Comparison of ENCODE assay signal across 27 cellular contexts in the genomic region with DNA sequence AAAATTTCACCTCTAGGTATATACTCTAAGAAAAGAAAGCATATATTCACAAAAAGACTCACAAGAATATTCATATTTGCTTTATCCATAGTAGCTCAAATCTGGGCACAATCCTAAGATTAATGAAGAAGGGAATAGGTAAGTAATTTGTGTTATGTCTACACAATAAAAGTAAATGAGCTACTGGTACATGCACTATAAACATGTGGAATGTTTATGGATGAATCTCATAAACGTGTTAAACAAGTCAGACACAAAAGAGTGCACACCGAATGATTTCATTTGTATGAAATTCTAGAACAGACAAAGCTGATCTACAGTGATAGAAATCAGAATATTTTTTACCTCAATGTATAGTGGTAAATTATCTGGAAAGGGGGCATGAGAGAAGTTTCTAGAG.
"Had no signal": no experiment of that assay in that cellular context is flagged by ENCODE, and none has a peak within 500 bp of the region (broad histone marks: within the 10 kb centered on the region; RNA-seq: fewer than 3 reads in every experiment).

No MANE protein-coding gene starts in this region.

- DNase-seq: occipital lobe; ovary; posterior cingulate gyrus; psoas muscle; right cardiac atrium; right lobe of liver; sigmoid colon; small intestine; stimulated activated CD4-positive, alpha-beta T cell treated with anti-CD3 and anti-CD28 coated beads, Interleukin-15, amount 100 ng/mL, for 24 hours; stimulated activated CD4-positive, alpha-beta T cell treated with anti-CD3 and anti-CD28 coated beads, Interleukin-2, amount 100 ng/mL, for 24 hours; stimulated activated CD4-positive, alpha-beta T cell treated with anti-CD3 and anti-CD28 coated beads, Interleukin-2, amount 100 ng/mL, for 48 hours; stimulated activated CD4-positive, alpha-beta T cell treated with anti-CD3 and anti-CD28 coated beads, Interleukin-4, amount 100 ng/mL, for 24 hours; stimulated activated naive B cell treated with anti-CD40 and anti-IgM and Interleukin-4, amounts not matched to agents 10 μg/mL and 1 μg/mL and 100 μg/mL, for 72 hours; stimulated activated naive CD4-positive, alpha-beta T cell treated with Interleukin-2 at 50 U/mL for 16 hours; stomach; thyroid gland; trophoblast cell; upper lobe of left lung had no signal

- H3K4me1 Mint-ChIP-seq: nephron; neural progenitor cell; stimulated activated effector memory CD8-positive, alpha-beta T cell treated with anti-CD3 and anti-CD28 coated beads, Interleukin-12 subunit alpha, Interleukin-12 subunit beta, amount 100 ng/mL, for 72 hours had no signal

- H3K36me3 Mint-ChIP-seq: neural progenitor cell; stimulated activated effector memory CD8-positive, alpha-beta T cell treated with anti-CD3 and anti-CD28 coated beads, Interleukin-12 subunit alpha, Interleukin-12 subunit beta, amount 100 ng/mL, for 72 hours; stimulated activated naive B cell treated with anti-CD40 and anti-IgM and Interleukin-4, amounts not matched to agents 10 μg/mL and 1 μg/mL and 100 μg/mL, for 72 hours had no signal

- H3K4me1 ChIP-seq: neural progenitor cell, parathyroid adenoma, psoas muscle, right lobe of liver, stomach, thyroid gland, tibial nerve, upper lobe of left lung, vagina had no signal

- H3K9me3 Mint-ChIP-seq: neural progenitor cell; stimulated activated effector memory CD8-positive, alpha-beta T cell treated with anti-CD3 and anti-CD28 coated beads, Interleukin-12 subunit alpha, Interleukin-12 subunit beta, amount 100 ng/mL, for 72 hours; stimulated activated naive B cell treated with anti-CD40 and anti-IgM and Interleukin-4, amounts not matched to agents 10 μg/mL and 1 μg/mL and 100 μg/mL, for 72 hours had no signal

- ATAC-seq: psoas muscle; right cardiac atrium; right lobe of liver; stimulated activated effector memory CD8-positive, alpha-beta T cell treated with anti-CD3 and anti-CD28 coated beads, Interleukin-12 subunit alpha, Interleukin-12 subunit beta, amount 100 ng/mL, for 72 hours; stimulated activated naive B cell treated with anti-CD40 and anti-IgM and Interleukin-4, amounts not matched to agents 10 μg/mL and 1 μg/mL and 100 μg/mL, for 72 hours had no signal

- H3K4me3 Mint-ChIP-seq: nephron; neural progenitor cell; stimulated activated effector memory CD8-positive, alpha-beta T cell treated with anti-CD3 and anti-CD28 coated beads, Interleukin-12 subunit alpha, Interleukin-12 subunit beta, amount 100 ng/mL, for 72 hours; stimulated activated naive B cell treated with anti-CD40 and anti-IgM and Interleukin-4, amounts not matched to agents 10 μg/mL and 1 μg/mL and 100 μg/mL, for 72 hours; stimulated activated naive CD8-positive, alpha-beta T cell treated with anti-CD3 and anti-CD28 coated beads, Interleukin-15, Interleukin-2, amounts not matched to agents 100 ng/mL and 50 ng/mL, for 24 hours had no signal

- H3K27me3 Mint-ChIP-seq: progenitor cell of endocrine pancreas; stimulated activated naive B cell treated with anti-CD40 and anti-IgM and Interleukin-4, amounts not matched to agents 10 μg/mL and 1 μg/mL and 100 μg/mL, for 72 hours; stimulated activated naive CD8-positive, alpha-beta T cell treated with anti-CD3 and anti-CD28 coated beads, Interleukin-15, Interleukin-2, amounts not matched to agents 100 ng/mL and 50 ng/mL, for 24 hours had no signal

- H3K27ac Mint-ChIP-seq: nephron; neural progenitor cell; progenitor cell of endocrine pancreas; stimulated activated effector memory CD8-positive, alpha-beta T cell treated with anti-CD3 and anti-CD28 coated beads, Interleukin-12 subunit alpha, Interleukin-12 subunit beta, amount 100 ng/mL, for 72 hours; stimulated activated naive B cell treated with anti-CD40 and anti-IgM and Interleukin-4, amounts not matched to agents 10 μg/mL and 1 μg/mL and 100 μg/mL, for 72 hours; stimulated activated naive CD8-positive, alpha-beta T cell treated with anti-CD3 and anti-CD28 coated beads, Interleukin-15, Interleukin-2, amounts not matched to agents 100 ng/mL and 50 ng/mL, for 24 hours had no signal

- H3K27ac ChIP-seq: neural progenitor cell, ovary, parathyroid adenoma, psoas muscle, right lobe of liver, sigmoid colon, stomach, thoracic aorta, thyroid gland, tibial nerve, upper lobe of left lung, vagina had no signal

- H3K9me3 ChIP-seq: ovary, psoas muscle, right lobe of liver, thoracic aorta, thyroid gland, vagina had no signal

- H3K36me3 ChIP-seq: neural progenitor cell, ovary, right lobe of liver, sigmoid colon, stomach, thoracic aorta, thyroid gland, tibial nerve, upper lobe of left lung, vagina had no signal

- H3K4me3 ChIP-seq: neural progenitor cell, ovary, psoas muscle, right lobe of liver, sigmoid colon, stomach, thoracic aorta, thyroid gland, tibial nerve, upper lobe of left lung, vagina had no signal
